ENCODE assay signal across 27 cellular contexts in genomic region chr20:43568706-43569105, GRCh38. TPM values are rescaled to one million over a fixed set of nuclear protein-coding genes. Genes with fewer than 3 reads are reported as not detected.
"Had no signal": no experiment of that assay in that cellular context is flagged by ENCODE, and none has a peak within 500 bp of the region (broad histone marks: within the 10 kb centered on the region; RNA-seq: fewer than 3 reads in every experiment).

No MANE protein-coding gene starts in this region.

- H3K27ac Mint-ChIP-seq: naive thymus-derived CD8-positive, alpha-beta T cell; nephron; progenitor cell of endocrine pancreas; stimulated activated effector memory CD8-positive, alpha-beta T cell treated with anti-CD3 and anti-CD28 coated beads, Interleukin-12 subunit alpha, Interleukin-12 subunit beta, amount 100 ng/mL, for 72 hours; stimulated activated naive CD8-positive, alpha-beta T cell treated with anti-CD3 and anti-CD28 coated beads, Interleukin-15, Interleukin-2, amounts not matched to agents 100 ng/mL and 50 ng/mL, for 24 hours had no signal

- H3K36me3 Mint-ChIP-seq: naive thymus-derived CD8-positive, alpha-beta T cell; stimulated activated effector memory CD8-positive, alpha-beta T cell treated with anti-CD3 and anti-CD28 coated beads, Interleukin-12 subunit alpha, Interleukin-12 subunit beta, amount 100 ng/mL, for 72 hours had no signal

- H3K79me2 ChIP-seq: parathyroid adenoma had no signal

- FAIRE-seq: keratinocyte, urothelium cell line had no signal

- H3K27ac ChIP-seq: left lung, lower lobe of right lung, neutrophil, parathyroid adenoma, right atrium auricular region, right lobe of liver, suprapubic skin, thoracic aorta, tibial artery, upper lobe of right lung had no signal

- H3K9me3 ChIP-seq: left lung, lower lobe of right lung, neutrophil, right atrium auricular region, right lobe of liver, suprapubic skin, thoracic aorta, tibial artery, upper lobe of right lung had no signal

- H3K9me3 Mint-ChIP-seq: naive thymus-derived CD8-positive, alpha-beta T cell; nephron; neural crest cell; stimulated activated effector memory CD8-positive, alpha-beta T cell treated with anti-CD3 and anti-CD28 coated beads, Interleukin-12 subunit alpha, Interleukin-12 subunit beta, amount 100 ng/mL, for 72 hours; stimulated activated naive CD8-positive, alpha-beta T cell treated with anti-CD3 and anti-CD28 coated beads, Interleukin-15, Interleukin-2, amounts not matched to agents 100 ng/mL and 50 ng/mL, for 24 hours had no signal

- DNase-seq: hippocampal formation; left colon; left lung; lower lobe of right lung; mammary epithelial cell; mesenchymal stem cell; naive thymus-derived CD8-positive, alpha-beta T cell; occipital lobe; right lobe of liver; stimulated activated CD4-positive, alpha-beta T cell treated with anti-CD3 and anti-CD28 coated beads, Interleukin-4, amount 100 ng/mL, for 24 hours; stimulated activated naive CD4-positive, alpha-beta T cell; tibial artery; trophoblast cell; upper lobe of right lung had no signal

- H3K27me3 ChIP-seq: left lung, neutrophil, right atrium auricular region, right lobe of liver, suprapubic skin, tibial artery, upper lobe of right lung had no signal

- ATAC-seq: left colon; left lung; lower lobe of right lung; naive thymus-derived CD8-positive, alpha-beta T cell; right lobe of liver; stimulated activated effector memory CD8-positive, alpha-beta T cell treated with anti-CD3 and anti-CD28 coated beads, Interleukin-12 subunit alpha, Interleukin-12 subunit beta, amount 100 ng/mL, for 72 hours; upper lobe of right lung had no signal

- H3K4me3 Mint-ChIP-seq: naive thymus-derived CD8-positive, alpha-beta T cell; nephron; neural crest cell; stimulated activated effector memory CD8-positive, alpha-beta T cell treated with anti-CD3 and anti-CD28 coated beads, Interleukin-12 subunit alpha, Interleukin-12 subunit beta, amount 100 ng/mL, for 72 hours; stimulated activated naive CD8-positive, alpha-beta T cell treated with anti-CD3 and anti-CD28 coated beads, Interleukin-15, Interleukin-2, amounts not matched to agents 100 ng/mL and 50 ng/mL, for 24 hours had no signal

- H3K9ac ChIP-seq: parathyroid adenoma had no signal

- H3K4me1 ChIP-seq: left lung, lower lobe of right lung, parathyroid adenoma, right atrium auricular region, right lobe of liver, suprapubic skin, tibial artery, upper lobe of right lung had no signal

- H3K4me1 Mint-ChIP-seq: naive thymus-derived CD8-positive, alpha-beta T cell; nephron; neural crest cell; stimulated activated effector memory CD8-positive, alpha-beta T cell treated with anti-CD3 and anti-CD28 coated beads, Interleukin-12 subunit alpha, Interleukin-12 subunit beta, amount 100 ng/mL, for 72 hours had no signal

- H3K4me3 ChIP-seq: left lung, lower lobe of right lung, right atrium auricular region, right lobe of liver, suprapubic skin, thoracic aorta, tibial artery, upper lobe of right lung had no signal

- H3K36me3 ChIP-seq: left lung, lower lobe of right lung, neutrophil, right atrium auricular region, suprapubic skin, thoracic aorta, upper lobe of right lung had no signal

- H3K27me3 Mint-ChIP-seq: naive thymus-derived CD8-positive, alpha-beta T cell; progenitor cell of endocrine pancreas; stimulated activated naive CD8-positive, alpha-beta T cell treated with anti-CD3 and anti-CD28 coated beads, Interleukin-15, Interleukin-2, amounts not matched to agents 100 ng/mL and 50 ng/mL, for 24 hours had no signal

- H2AFZ ChIP-seq: parathyroid adenoma had no signal

RNA-seq across cellular contexts. Expression of gene SGK2, which starts 9.9 kb away (rescaled TPM):
- total RNA-seq: occipital lobe, pulmonary artery endothelial cell had no signal
- polyA plus RNA-seq: mammary epithelial cell; naive thymus-derived CD8-positive, alpha-beta T cell had no signal
